1 cellular context compared by ENCODE assay signal in genomic region chr14:64574370-64575115, GRCh38.
TF ChIP-seq lines count a peak whose summit lies in the region.

No MANE protein-coding gene starts in this region.

TF ChIP-seq in H1, 55 proteins besides CTCF, POLR2A, EP300 and RAD21:
- no peak for TF ChIP-seq EGR1 (IDR thresholded peaks at IDR 0.05; ENCODE audit: borderline replicate concordance, low read depth, low read length)
- TF ChIP-seq GTF2F1 (IDR thresholded peaks at IDR 0.05; ENCODE audit: borderline replicate concordance, low read depth, low read length), result no peak
- no peak for TF ChIP-seq GABPA (IDR thresholded peaks at IDR 0.05; ENCODE audit: borderline replicate concordance, insufficient read depth, low read length)
- no peak for TF ChIP-seq SP4 (IDR thresholded peaks at IDR 0.05; ENCODE audit: low read length)
- no peak for TF ChIP-seq TAF1 (IDR thresholded peaks at IDR 0.05; ENCODE audit: low read depth, low read length)
- TF ChIP-seq CREB1 (IDR thresholded peaks at IDR 0.05), result no peak
TF ChIP-seq in H1: peak in this region for 0.
